Comparison of ENCODE assay signal across 15 cellular contexts in genomic region chr15:72859757-72860145, GRCh38.
A peak's percentile ranks its signal among the peaks of the same experiment; 100 is the strongest.
DNase-seq lines count a peak whose midpoint lies in the region; ATAC-seq and TF ChIP-seq lines count a peak whose summit lies in the region.
"Had no signal": no experiment of that assay in that cellular context is flagged by ENCODE, and none has a peak within 500 bp of the region (broad histone marks: within the 10 kb centered on the region; RNA-seq: fewer than 3 reads in every experiment).

No MANE protein-coding gene starts in this region.

- H3K14ac ChIP-seq in IMR-90 (replicated peaks; ENCODE audit: low read depth, low read length): no peak overlapping the region

- no peaks in the 10 kb centered on the region for H4K20me1 ChIP-seq in IMR-90 (ENCODE audit: insufficient read depth, low read length)
- no peaks in the 10 kb centered on the region for H4K20me1 ChIP-seq in Karpas-422 (ENCODE audit: insufficient read depth, low read depth, low read length)
- H4K20me1 ChIP-seq: BLaER1 had no signal

- ATAC-seq in IMR-90 (ENCODE audit: low read depth): no peak
- peak; percentile 3 for ATAC-seq in left colon
- ATAC-seq: HCT116 had no signal

- no peak overlapping the region for H3K18ac ChIP-seq in IMR-90 (ENCODE audit: low read depth, low read length)

- no peak overlapping the region for H3K4ac ChIP-seq in IMR-90 (ENCODE audit: low read depth, low read length)

- H3K4me1 ChIP-seq in IMR-90 (ENCODE audit: control insufficient read depth, insufficient read depth, low read length): no peaks in the 10 kb centered on the region
- no peaks in the 10 kb centered on the region for H3K4me1 ChIP-seq in Karpas-422 (ENCODE audit: low read length)
- H3K4me1 ChIP-seq: BLaER1, Caco-2 had no signal

- intact Hi-C loops in IMR-90 (cut with micrococcal nuclease) (no loop called here), left colon (cut with DNase I, micrococcal nuclease) (no loop called here)

- no peak overlapping the region for H3K23ac ChIP-seq in IMR-90 (ENCODE audit: low read depth, low read length)

- H3K9me3 ChIP-seq in IMR-90 (ENCODE audit: control insufficient read depth, insufficient read depth, low read length): no peaks in the 10 kb centered on the region
- no peaks in the 10 kb centered on the region for H3K9me3 ChIP-seq in Karpas-422 (ENCODE audit: low read length)
- H3K9me3 ChIP-seq: BLaER1, Caco-2 had no signal

- H4K8ac ChIP-seq in IMR-90 (ENCODE audit: low read depth in 2 of 2, low read length in 2 of 2): no peak overlapping the region

- no peak for TF ChIP-seq POLR2A in IMR-90 (IDR thresholded peaks at IDR 0.05; ENCODE audit: low read depth, low read length)

- H2AFZ ChIP-seq in IMR-90 (replicated peaks; ENCODE audit: low read length, poor library complexity): peak overlapping the region; percentile 11
- H2AFZ ChIP-seq in Karpas-422 (ENCODE audit: low read length): no peak overlapping the region

- no peak overlapping the region for H4K91ac ChIP-seq in IMR-90 (ENCODE audit: insufficient read depth, low read depth, low read length)

- in situ Hi-C loops in IMR-90 (cut with MboI; ENCODE audit: low sequenced_read_pairs): no loop called here

- no TSS peak for BruUV-seq in IMR-90 (replicated peaks; lab: Mats Ljungman, UMichigan)

- DNase-seq in GM10248 (ENCODE audit: extremely low spot score) (peak; percentile 2), IMR-90 (no peak), left colon (no peak), ureter (ENCODE audit: low spot score) (peak; percentile 12), Karpas-422 (no peak), cerebellar nuclear complex (lab: John Stamatoyannopoulos, UW) (no peak), HPDE6-E6E7 (ENCODE audit: extremely low spot score) (no peak)
- DNase-seq: AML-193; CD8-positive, alpha-beta memory T cell; DND-41; GDM1 had no signal

- H2BK20ac ChIP-seq in IMR-90 (ENCODE audit: low read depth, low read length): no peak overlapping the region

- no peak overlapping the region for H3K4me2 ChIP-seq in IMR-90 (ENCODE audit: low read depth, low read length)
- no peak overlapping the region for H3K4me2 ChIP-seq in Karpas-422 (ENCODE audit: low read depth, low read length, poor library complexity, severe bottlenecking)
- H3K4me2 ChIP-seq: BLaER1 had no signal

- no peak overlapping the region for H3K56ac ChIP-seq in IMR-90 (ENCODE audit: extremely low read depth, insufficient read depth, low read length)

- no peak overlapping the region for H2AK5ac ChIP-seq in IMR-90 (ENCODE audit: low read depth, low read length)

- H3K27me3 ChIP-seq in IMR-90 (ENCODE audit: control insufficient read depth, insufficient read depth, low read length) (peaks cover 14% of the 10 kb centered on the region), Karpas-422 (ENCODE audit: low read length) (no peaks in the 10 kb centered on the region)
- H3K27me3 ChIP-seq: BLaER1 had no signal

- no peak overlapping the region for H3K4me3 ChIP-seq in IMR-90 (ENCODE audit: insufficient read depth, low read depth, low read length)
- no peak overlapping the region for H3K4me3 ChIP-seq in Karpas-422 (ENCODE audit: low read length)
- H3K4me3 ChIP-seq: BLaER1 had no signal

- no peak overlapping the region for H2BK5ac ChIP-seq in IMR-90 (ENCODE audit: low read depth, low read length, poor library complexity, severe bottlenecking)

- H3K9me2 ChIP-seq in Karpas-422 (replicated peaks; ENCODE audit: insufficient read depth, low read length): no peaks in the 10 kb centered on the region

- dilution Hi-C loops in IMR-90 (cut with HindIII; ENCODE audit: low sequenced_read_pairs, unreplicated experiment): no loop called here

- 83% methylated on average over 2 of the region's 9 CpGs; no CpG with 5 or more reads in 1 of the 2 experiments for WGBS in IMR-90 (ENCODE audit: extremely low coverage in 2 of 2, insufficient read length in 1 of 2), 2 experiments

- H2BK120ac ChIP-seq in IMR-90 (ENCODE audit: low read depth, low read length): no peak overlapping the region

- CTCF ChIA-PET in GM10248 (lab: Yijun Ruan, JAX): no interaction called here
- CTCF ChIA-PET in IMR-90 (lab: Yijun Ruan, JAX): no interaction called here

- H3K27ac ChIP-seq in IMR-90 (ENCODE audit: insufficient read depth, low read length) (no peak overlapping the region), Karpas-422 (ENCODE audit: low read length) (no peak overlapping the region)
- H3K27ac ChIP-seq: BLaER1, HL-60 had no signal

- no peak overlapping the region for H3K9ac ChIP-seq in IMR-90 (ENCODE audit: low read depth, low read length)
- H3K9ac ChIP-seq in Karpas-422 (ENCODE audit: low read length): no peak overlapping the region
- H3K9ac ChIP-seq: BLaER1 had no signal

- TF ChIP-seq CTCF in GM10248 (IDR thresholded peaks at IDR 0.05; ENCODE audit: control extremely low read depth, extremely low read depth, low read depth, missing control alignments) (no peak), IMR-90 (conservative IDR thresholded peaks at IDR 0.05; ENCODE audit: low read depth, low read length) (no peak)

- no peaks in the 10 kb centered on the region for H3K79me2 ChIP-seq in Karpas-422 (ENCODE audit: low read length)

- POLR2A ChIA-PET in GM10248 (lab: Yijun Ruan, JAX): no interaction called here
- POLR2A ChIA-PET in IMR-90 (lab: Charles Lee; ENCODE audit: unreplicated experiment): no interaction called here

- H4K5ac ChIP-seq in IMR-90 (ENCODE audit: low read depth, low read length): no peak overlapping the region

- H2BK15ac ChIP-seq in IMR-90 (ENCODE audit: low read depth, low read length): no peak overlapping the region

- H3K9me1 ChIP-seq in IMR-90 (ENCODE audit: insufficient read depth, low read length): no peaks in the 10 kb centered on the region

- H2AK9ac ChIP-seq in IMR-90 (replicated peaks; ENCODE audit: low read depth, low read length, poor library complexity): no peak overlapping the region

- H3K36me3 ChIP-seq in IMR-90 (ENCODE audit: control insufficient read depth, insufficient read depth, low read length): no peaks in the 10 kb centered on the region
- H3K36me3 ChIP-seq in Karpas-422 (ENCODE audit: insufficient read depth, low read length): no peaks in the 10 kb centered on the region
- H3K36me3 ChIP-seq: BLaER1 had no signal

- no peaks in the 10 kb centered on the region for H3K79me1 ChIP-seq in IMR-90 (ENCODE audit: low read depth in 1 of 2, low read length in 2 of 2)

- TF ChIP-seq RAD21 in IMR-90 (IDR thresholded peaks at IDR 0.05; ENCODE audit: low read length): no peak

TF ChIP-seq in IMR-90, 13 proteins besides CTCF, POLR2A, EP300 and RAD21:
- no peak for TF ChIP-seq RFX5 (IDR thresholded peaks at IDR 0.05; ENCODE audit: low read depth, low read length)
- TF ChIP-seq MXI1 (IDR thresholded peaks at IDR 0.05; ENCODE audit: borderline replicate concordance, low read depth, low read length): no peak

Comparison
In these comparisons a context has a peak if more than half of its experiments do, and no peak if none do; other contexts are left out.
1. DNase-seq: peak in GM10248 (single experiment) and ureter (single experiment); none in IMR-90 (single experiment), left colon (0 of 2), Karpas-422 (single experiment), cerebellar nuclear complex (0 of 2) and HPDE6-E6E7 (single experiment).